8 cellular contexts compared by ENCODE assay signal in the genomic region with DNA sequence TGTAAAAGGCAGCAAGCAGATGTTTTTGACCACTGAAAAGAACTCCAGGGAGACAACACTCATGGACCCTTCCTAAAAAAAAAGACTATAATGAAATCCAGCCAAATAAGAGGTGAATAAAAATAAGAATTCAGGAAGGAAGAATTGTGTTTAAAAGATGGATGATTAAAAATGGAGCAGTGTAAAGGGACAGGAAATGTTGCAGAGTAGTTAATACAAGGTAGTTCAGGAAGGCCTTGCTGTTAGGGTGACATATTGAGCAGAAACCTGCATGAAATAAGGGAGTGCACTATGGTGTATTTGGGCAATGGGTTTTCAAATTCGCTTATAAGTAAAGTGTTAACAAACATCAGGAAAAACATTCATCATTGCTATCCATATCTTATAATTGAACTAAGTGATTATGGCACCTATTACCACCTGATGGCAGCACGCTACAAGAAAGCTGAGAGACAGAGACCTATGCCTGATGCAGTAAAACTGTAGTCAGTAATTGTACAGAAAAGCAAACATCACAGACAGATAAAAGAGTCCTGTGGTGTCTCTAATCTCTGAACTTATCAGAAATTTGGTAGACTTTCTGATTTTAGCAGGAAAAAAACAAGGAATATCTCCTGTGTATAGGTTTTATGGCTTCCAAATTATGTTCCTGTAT. TPM values are rescaled to one million over a fixed set of nuclear protein-coding genes. Genes with fewer than 3 reads are reported as not detected.
DNase-seq lines count a peak whose midpoint lies in the region; ATAC-seq, FAIRE-seq and TF ChIP-seq lines count a peak whose summit lies in the region.

No MANE protein-coding gene starts in this region.

- no peaks in the 10 kb centered on the region for H3K36me3 ChIP-seq in keratinocyte (ENCODE audit: control insufficient read depth in 2 of 2, extremely low read depth in 1 of 2, insufficient read depth in 2 of 2, low read length in 2 of 2)

- H4K20me1 ChIP-seq in keratinocyte (ENCODE audit: control insufficient read depth, extremely low read depth, insufficient read depth, low read length): no peaks in the 10 kb centered on the region

- H3K27me3 ChIP-seq in keratinocyte (ENCODE audit: control insufficient read depth, extremely low read depth, insufficient read depth, low read length): no peaks in the 10 kb centered on the region

- H3K27ac Mint-ChIP-seq in nephron progenitor cell: no peak overlapping the region

- H3K9me3 ChIP-seq in keratinocyte (ENCODE audit: control insufficient read depth, low read depth, low read length): no peaks in the 10 kb centered on the region

- TF ChIP-seq CTCF in keratinocyte (optimal IDR thresholded peaks at IDR 0.05 in 1 of 3, IDR thresholded peaks at IDR 0.05 in 1 of 3, conservative IDR thresholded peaks at IDR 0.05 in 1 of 3; ENCODE audit: extremely low read depth in 1 of 3, insufficient read depth in 2 of 3, low read length in 3 of 3) (peak; percentile 45 to 57 (median 56)), nephron progenitor cell (IDR thresholded peaks at IDR 0.05) (no peak)

- peaks cover 8% of the 10 kb centered on the region for H3K4me1 ChIP-seq in keratinocyte (ENCODE audit: control insufficient read depth, extremely low read depth, insufficient read depth, low read length)

- no peaks in the 10 kb centered on the region for H3K79me2 ChIP-seq in keratinocyte (ENCODE audit: control insufficient read depth, insufficient read depth, low read length)

- H3K36me3 Mint-ChIP-seq in nephron progenitor cell (ENCODE audit: low read depth): peaks cover 7% of the 10 kb centered on the region

- no peak overlapping the region for H3K4me3 Mint-ChIP-seq in nephron progenitor cell

- no peak overlapping the region for H3K4me3 ChIP-seq in keratinocyte (ENCODE audit: control insufficient read depth in 2 of 3, extremely low read depth in 1 of 3, insufficient read depth in 2 of 3, low read depth in 1 of 3, low read length in 3 of 3)

- DNase-seq in COLO668 (lab: John Stamatoyannopoulos, UW; ENCODE audit: unreplicated experiment): peak; percentile 9
- peak; percentile 48 for DNase-seq in HPDE6-E6E7 (ENCODE audit: extremely low spot score)
- peak; percentile 68 for DNase-seq in NCI-H748 treated with DMSO at 0.1 percent for 48 hours (lab: John Stamatoyannopoulos, UW)
- DNase-seq in activated naive CD4-positive, alpha-beta T cell treated with anti-CD3 and anti-CD28 coated beads, Interleukin-2, amount 50 U/mL, for 16 hours: peak; percentile 20
- no peak for DNase-seq in keratinocyte (ENCODE audit: low read depth, low spot score)
- no peak for DNase-seq in nephron progenitor cell

- H3K27me3 Mint-ChIP-seq in nephron progenitor cell (ENCODE audit: low read depth, poor library complexity): peaks cover 70% of the 10 kb centered on the region

- peaks cover 11% of the 10 kb centered on the region for H3K4me1 Mint-ChIP-seq in nephron progenitor cell

- H3K9me3 Mint-ChIP-seq in nephron progenitor cell: peaks cover 17% of the 10 kb centered on the region

- ATAC-seq in GM18909 (IDR thresholded peaks at IDR 0.05; ENCODE audit: poor library complexity, unreplicated experiment) (peak; percentile 83), GM18498 (IDR thresholded peaks at IDR 0.05; ENCODE audit: unreplicated experiment) (no peak)

- H3K4me2 ChIP-seq in keratinocyte (ENCODE audit: control insufficient read depth, extremely low read depth, insufficient read depth, low read depth, low read length): no peak overlapping the region

- no peak overlapping the region for H3K9ac ChIP-seq in keratinocyte (ENCODE audit: control insufficient read depth, extremely low read depth, insufficient read depth, low read length)

- no peak overlapping the region for H3K27ac ChIP-seq in keratinocyte (ENCODE audit: control insufficient read depth, insufficient read depth, low read length)

- no peak overlapping the region for H2AFZ ChIP-seq in keratinocyte (ENCODE audit: control insufficient read depth, low read length)

- dilution Hi-C loops in keratinocyte (cut with MboI; ENCODE audit: extremely low pct_ligation_motif_present, low sequenced_read_pairs): no loop called here

- H3K9me1 ChIP-seq in keratinocyte (ENCODE audit: control insufficient read depth, extremely low read depth, insufficient read depth, low read length): no peaks in the 10 kb centered on the region

- peak; percentile 94 for FAIRE-seq in keratinocyte (lab: Jason Lieb, UNC)

RNA-seq across cellular contexts. Expression of a gene that starts 5.8 kb away (rescaled TPM):
- 9.9 to 16.2 TPM (median 14.0 TPM) in 3 replicates for polyA plus RNA-seq in keratinocyte
- polyA plus RNA-seq in keratinocyte (2011; ENCODE audit: low read depth): 7.9 TPM
- 7.6 and 11.4 TPM in 2 replicates for polyA plus RNA-seq in keratinocyte (2011; cell fraction: cytosol; rRNA removed)
- polyA plus RNA-seq in keratinocyte (2011; cell fraction: nucleus; rRNA removed): 15.2 and 18.4 TPM in 2 replicates
- polyA plus RNA-seq in keratinocyte (2012; ENCODE audit: low replicate concordance): 6.3 and 10.5 TPM in 2 replicates
- polyA minus RNA-seq in keratinocyte: 3.0 to 6.9 TPM (median 3.5 TPM) in 3 replicates
- polyA minus RNA-seq in keratinocyte (2011; cell fraction: cytosol; rRNA and poly(A)+ RNA removed): 6.3 TPM
- polyA minus RNA-seq in keratinocyte (2011; cell fraction: nucleus; rRNA and poly(A)+ RNA removed): 5.1 and 9.5 TPM in 2 replicates

RNA-seq across cellular contexts. Expression of a gene that starts 6.6 kb away (rescaled TPM):
- 50.8 to 66.1 TPM (median 51.3 TPM) in 3 replicates for polyA plus RNA-seq in keratinocyte
- 32.5 TPM for polyA plus RNA-seq in keratinocyte (2011; ENCODE audit: low read depth)
- 33.4 and 61.3 TPM in 2 replicates for polyA plus RNA-seq in keratinocyte (2011; cell fraction: cytosol; rRNA removed)
- polyA plus RNA-seq in keratinocyte (2011; cell fraction: nucleus; rRNA removed): 59.0 and 62.6 TPM in 2 replicates
- polyA plus RNA-seq in keratinocyte (2012; ENCODE audit: low replicate concordance): 14.8 and 26.3 TPM in 2 replicates
- 174 to 240 TPM (median 199 TPM) in 3 replicates for polyA minus RNA-seq in keratinocyte
- polyA minus RNA-seq in keratinocyte (2011; cell fraction: cytosol; rRNA and poly(A)+ RNA removed): 57.2 TPM
- 61.0 and 115 TPM in 2 replicates for polyA minus RNA-seq in keratinocyte (2011; cell fraction: nucleus; rRNA and poly(A)+ RNA removed)

RNA-seq across cellular contexts. Expression of a gene that starts 48.3 kb away (rescaled TPM):
- not detected in 3 replicates for polyA plus RNA-seq in keratinocyte
- polyA plus RNA-seq in keratinocyte (2011; ENCODE audit: low read depth): not detected
- not detected in 2 replicates for polyA plus RNA-seq in keratinocyte (2011; cell fraction: cytosol; rRNA removed)
- polyA plus RNA-seq in keratinocyte (2011; cell fraction: nucleus; rRNA removed): not detected in 2 replicates
- polyA plus RNA-seq in keratinocyte (2012; ENCODE audit: low replicate concordance): not detected in 2 replicates
- polyA minus RNA-seq in keratinocyte: not detected in 3 replicates
- polyA minus RNA-seq in keratinocyte (2011; cell fraction: cytosol; rRNA and poly(A)+ RNA removed): not detected
- polyA minus RNA-seq in keratinocyte (2011; cell fraction: nucleus; rRNA and poly(A)+ RNA removed): not detected in 2 replicates

Comparison
In these comparisons a context has a peak if more than half of its experiments do, and no peak if none do; other contexts are left out.
1. DNase-seq: peak in COLO668 (single experiment), HPDE6-E6E7 (single experiment), NCI-H748 treated with DMSO at 0.1 percent for 48 hours (single experiment) and activated naive CD4-positive, alpha-beta T cell treated with anti-CD3 and anti-CD28 coated beads, Interleukin-2, amount 50 U/mL, for 16 hours (single experiment); none in keratinocyte (single experiment) and nephron progenitor cell (single experiment).